21 cellular contexts compared by ENCODE assay signal in genomic region chr21:39776589-39776988, GRCh38. TPM values are rescaled to one million over a fixed set of nuclear protein-coding genes. Genes with fewer than 3 reads are reported as not detected.
"Had no signal": no experiment of that assay in that cellular context is flagged by ENCODE, and none has a peak within 500 bp of the region (broad histone marks: within the 10 kb centered on the region; RNA-seq: fewer than 3 reads in every experiment).

No MANE protein-coding gene starts in this region.

- H3K27me3 Mint-ChIP-seq: activated T-helper 17 cell treated with anti-CD3 and anti-CD28 coated beads, Interleukin-2, amount 50 U/mL, for 72 hours had no signal

- H3K36me3 Mint-ChIP-seq: immature natural killer cell; naive thymus-derived CD4-positive, alpha-beta T cell had no signal

- H3K4me1 ChIP-seq: ascending aorta, colonic mucosa, foreskin keratinocyte, parathyroid adenoma, transverse colon had no signal

- H3K27ac ChIP-seq: ascending aorta, colonic mucosa, foreskin keratinocyte, parathyroid adenoma, skin epidermis, transverse colon had no signal

- H3K9me3 Mint-ChIP-seq: activated naive CD8-positive, alpha-beta T cell treated with anti-CD3 and anti-CD28 coated beads, Interleukin-2, amount 50 U/mL, for 24 hours; activated T-helper 17 cell treated with anti-CD3 and anti-CD28 coated beads, Interleukin-2, amount 50 U/mL, for 72 hours; T-helper 2 cell treated with Interferon-gamma antibody and Interleukin-4, amounts not matched to agents 5 μg/mL and 100 μg/mL, for 36 hours had no signal

- H3K36me3 ChIP-seq: ascending aorta, colonic mucosa, transverse colon had no signal

- H3K4me3 ChIP-seq: ascending aorta, colonic mucosa, lung, skin epidermis, transverse colon had no signal

- H3K4me3 Mint-ChIP-seq: activated naive CD4-positive, alpha-beta T cell treated with anti-CD3 and anti-CD28 coated beads for 36 hours; activated naive CD8-positive, alpha-beta T cell treated with anti-CD3 and anti-CD28 coated beads, Interleukin-2, amount 50 U/mL, for 24 hours; activated T-helper 17 cell treated with anti-CD3 and anti-CD28 coated beads, Interleukin-2, amount 50 U/mL, for 72 hours; immature natural killer cell; naive thymus-derived CD4-positive, alpha-beta T cell; T-helper 2 cell treated with Interferon-gamma antibody and Interleukin-4, amounts not matched to agents 5 μg/mL and 100 μg/mL, for 36 hours had no signal

- H3K9me3 ChIP-seq: ascending aorta, colonic mucosa, transverse colon had no signal

- H2AFZ ChIP-seq: parathyroid adenoma had no signal

- DNase-seq: activated CD4-positive, alpha-beta T cell treated with anti-CD3 and anti-CD28 coated beads, Interleukin-2, amount 50 U/mL, for 4 hours; activated CD4-positive, CD25-positive, alpha-beta regulatory T cell treated with anti-CD3 and anti-CD28 coated beads, Interleukin-2, amount 50 U/mL, for 72 hours; activated naive CD4-positive, alpha-beta T cell treated with anti-CD3 and anti-CD28 coated beads for 36 hours; activated naive CD8-positive, alpha-beta T cell treated with anti-CD3 and anti-CD28 coated beads, Interleukin-2, amount 50 U/mL, for 24 hours; caudate nucleus; colonic mucosa; foreskin keratinocyte; head of caudate nucleus; immature natural killer cell; left colon; naive thymus-derived CD4-positive, alpha-beta T cell; stimulated activated CD4-positive, alpha-beta T cell treated with anti-CD3 and anti-CD28 coated beads, Interleukin-4, amount 100 ng/mL, for 24 hours; stimulated activated naive CD4-positive, alpha-beta T cell treated with Interleukin-2 at 50 U/mL for 16 hours; transverse colon had no signal

- H3K9ac ChIP-seq: parathyroid adenoma had no signal

- H3K27ac Mint-ChIP-seq: activated naive CD4-positive, alpha-beta T cell treated with anti-CD3 and anti-CD28 coated beads for 36 hours; activated naive CD8-positive, alpha-beta T cell treated with anti-CD3 and anti-CD28 coated beads, Interleukin-2, amount 50 U/mL, for 24 hours; activated T-helper 17 cell treated with anti-CD3 and anti-CD28 coated beads, Interleukin-2, amount 50 U/mL, for 72 hours; immature natural killer cell; naive thymus-derived CD4-positive, alpha-beta T cell; T-helper 2 cell treated with Interferon-gamma antibody and Interleukin-4, amounts not matched to agents 5 μg/mL and 100 μg/mL, for 36 hours had no signal

- H3K4me1 Mint-ChIP-seq: activated naive CD8-positive, alpha-beta T cell treated with anti-CD3 and anti-CD28 coated beads, Interleukin-2, amount 50 U/mL, for 24 hours; activated T-helper 17 cell treated with anti-CD3 and anti-CD28 coated beads, Interleukin-2, amount 50 U/mL, for 72 hours; immature natural killer cell; naive thymus-derived CD4-positive, alpha-beta T cell had no signal

- H3K79me2 ChIP-seq: parathyroid adenoma had no signal

- H3K27me3 ChIP-seq: ascending aorta, colonic mucosa, foreskin keratinocyte, transverse colon had no signal

RNA-seq across cellular contexts. Expression of gene IGSF5, which starts 31.6 kb away (rescaled TPM):
- total RNA-seq: activated naive CD4-positive, alpha-beta T cell treated with anti-CD3 and anti-CD28 coated beads for 36 hours; activated T-helper 17 cell treated with anti-CD3 and anti-CD28 coated beads, Interleukin-2, amount 50 U/mL, for 72 hours; ascending aorta; foreskin keratinocyte; mononuclear cell; naive thymus-derived CD4-positive, alpha-beta T cell had no signal
- polyA plus RNA-seq: foreskin keratinocyte; immature natural killer cell; naive thymus-derived CD4-positive, alpha-beta T cell had no signal
